ENCODE assay signal across 19 cellular contexts in the genomic region with DNA sequence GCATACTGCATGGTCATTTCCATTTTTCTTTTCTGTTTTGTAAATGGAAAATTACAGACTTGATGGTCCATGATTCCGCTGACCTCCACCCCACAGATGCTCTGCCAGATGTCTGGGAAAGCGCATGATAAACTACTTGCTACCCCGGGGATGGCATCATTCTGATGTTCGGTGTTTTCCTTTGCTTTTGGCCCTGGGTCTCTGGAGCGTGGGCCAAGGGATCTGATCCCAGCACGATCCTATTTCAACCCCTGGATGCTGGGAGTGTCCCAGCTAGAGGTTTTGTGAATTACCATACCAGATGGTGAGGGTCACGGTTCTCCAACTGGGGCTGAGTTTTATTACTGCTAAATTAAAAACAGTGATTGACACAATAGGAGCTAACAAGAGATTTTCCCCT.
"Had no signal": no experiment of that assay in that cellular context is flagged by ENCODE, and none has a peak within 500 bp of the region (broad histone marks: within the 10 kb centered on the region; RNA-seq: fewer than 3 reads in every experiment).

No MANE protein-coding gene starts in this region.

- H3K9me3 Mint-ChIP-seq: activated naive CD4-positive, alpha-beta T cell treated with anti-CD3 and anti-CD28 coated beads, Interleukin-2, amount 50 U/mL, for 24 hours had no signal

- H3K4me1 ChIP-seq: prostate gland, right lobe of liver had no signal

- H3K27ac Mint-ChIP-seq: activated B cell treated with CpG ODN at 0.5 μM for 24 hours; activated CD8-positive, alpha-beta T cell treated with anti-CD3 and anti-CD28 coated beads, Interleukin-2, amount 10 ng/mL, durations not matched to agents 7 days and 5 days; activated naive CD4-positive, alpha-beta T cell treated with anti-CD3 and anti-CD28 coated beads, Interleukin-2, amount 50 U/mL, for 24 hours; natural killer cell treated with Interleukin-12 subunit alpha and Interleukin-12 subunit beta and Interleukin-15 and Interleukin-18, amount 100 ng/mL, for 72 hours had no signal

- H3K36me3 Mint-ChIP-seq: activated naive CD4-positive, alpha-beta T cell treated with anti-CD3 and anti-CD28 coated beads, Interleukin-2, amount 50 U/mL, for 24 hours had no signal

- H3K4me3 Mint-ChIP-seq: activated B cell treated with CpG ODN at 0.5 μM for 24 hours; activated CD8-positive, alpha-beta T cell treated with anti-CD3 and anti-CD28 coated beads, Interleukin-2, amount 10 ng/mL, durations not matched to agents 7 days and 5 days; activated naive CD4-positive, alpha-beta T cell treated with anti-CD3 and anti-CD28 coated beads, Interleukin-2, amount 50 U/mL, for 24 hours; natural killer cell treated with Interleukin-12 subunit alpha and Interleukin-12 subunit beta and Interleukin-15 and Interleukin-18, amount 100 ng/mL, for 72 hours had no signal

- H3K9me3 ChIP-seq: adrenal gland, prostate gland, right lobe of liver, stomach, testis, upper lobe of right lung had no signal

- H3K36me3 ChIP-seq: adrenal gland, prostate gland, right lobe of liver, stomach, upper lobe of right lung had no signal

- H3K27me3 ChIP-seq: adrenal gland, right lobe of liver, stomach, testis, upper lobe of right lung had no signal

- H3K27ac ChIP-seq: adrenal gland, prostate gland, right lobe of liver, stomach, testis, upper lobe of right lung had no signal

- H3K27me3 Mint-ChIP-seq: activated naive CD4-positive, alpha-beta T cell treated with anti-CD3 and anti-CD28 coated beads, Interleukin-2, amount 50 U/mL, for 24 hours; natural killer cell treated with Interleukin-12 subunit alpha and Interleukin-12 subunit beta and Interleukin-15 and Interleukin-18, amount 100 ng/mL, for 72 hours had no signal

- DNase-seq: activated B cell treated with CpG ODN at 0.5 μM for 24 hours; activated CD4-positive, alpha-beta T cell treated with anti-CD3 and anti-CD28 coated beads for 48 hours; activated CD8-positive, alpha-beta memory T cell treated with anti-CD3 and anti-CD28 coated beads, Interleukin-2, amount 50 U/mL, for 4 hours; activated CD8-positive, alpha-beta T cell treated with anti-CD3 and anti-CD28 coated beads, Interleukin-2, amount 10 ng/mL, durations not matched to agents 7 days and 5 days; activated effector memory CD4-positive, alpha-beta T cell treated with anti-CD3 and anti-CD28 coated beads, Interleukin-2, amount 50 U/mL, for 16 hours; activated T-cell treated with anti-CD3 and anti-CD28 coated beads, Interleukin-2, amount 50 U/mL, for 48 hours; adrenal gland; erythroblast; hypothalamus; mesendoderm; right lobe of liver; stimulated activated CD4-positive, alpha-beta T cell treated with anti-CD3 and anti-CD28 coated beads, Interleukin-1b, Interleukin-23, amount 100 ng/mL, for 48 hours; stomach; T-helper 2 cell; testis; upper lobe of right lung had no signal

- H3K4me3 ChIP-seq: adrenal gland, prostate gland, right lobe of liver, stomach, testis, upper lobe of right lung had no signal

- H3K4me1 Mint-ChIP-seq: activated B cell treated with CpG ODN at 0.5 μM for 24 hours; activated naive CD4-positive, alpha-beta T cell treated with anti-CD3 and anti-CD28 coated beads, Interleukin-2, amount 50 U/mL, for 24 hours had no signal

- ATAC-seq: activated CD8-positive, alpha-beta T cell treated with anti-CD3 and anti-CD28 coated beads, Interleukin-2, amount 10 ng/mL, durations not matched to agents 7 days and 5 days; natural killer cell treated with Interleukin-12 subunit alpha and Interleukin-12 subunit beta and Interleukin-15 and Interleukin-18, amount 100 ng/mL, for 72 hours; right lobe of liver; upper lobe of right lung had no signal
